Comparison of ENCODE assay signal across 23 cellular contexts in the genomic region with DNA sequence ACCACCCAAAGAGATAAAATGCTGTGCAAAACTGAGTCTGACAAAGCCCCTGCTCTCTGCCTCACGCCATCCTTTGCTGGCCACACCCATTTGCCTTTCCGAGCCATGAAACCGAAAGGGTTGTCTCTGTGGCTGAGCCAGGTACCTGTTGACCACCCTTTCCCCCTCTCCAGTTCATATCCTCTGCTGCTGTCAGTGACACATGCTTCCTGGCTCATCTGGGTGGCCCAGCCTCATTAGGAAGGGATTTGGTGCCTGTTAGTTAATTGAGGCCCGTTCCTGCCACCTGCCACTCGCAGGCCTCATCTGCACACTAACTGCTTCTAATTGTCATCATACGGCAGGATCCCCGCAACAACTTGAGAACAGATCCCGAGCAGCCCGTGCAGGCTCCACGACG.
DNase-seq lines count a peak whose midpoint lies in the region; ATAC-seq and TF ChIP-seq lines count a peak whose summit lies in the region.
"Had no signal": no experiment of that assay in that cellular context is flagged by ENCODE, and none has a peak within 500 bp of the region (broad histone marks: within the 10 kb centered on the region; RNA-seq: fewer than 3 reads in every experiment).

No MANE protein-coding gene starts in this region.

- H3K27me3 Mint-ChIP-seq in glutamatergic neuron (ENCODE audit: unreplicated experiment) = peaks cover 15% of the 10 kb centered on the region

- peak overlapping the region; percentile 6 for H3K4me3 Mint-ChIP-seq in glutamatergic neuron (ENCODE audit: unreplicated experiment)
- H3K4me3 Mint-ChIP-seq: B cell, H9, T-helper 17 cell had no signal

- no peak for ATAC-seq in left cardiac atrium
- ATAC-seq: A549, HepG2, K562, T-helper 17 cell had no signal

- TF ChIP-seq CTCF in GM12865 (IDR thresholded peaks at IDR 0.05; ENCODE audit: insufficient read depth, low read depth, low read length, missing control alignments) (no peak), glutamatergic neuron (IDR thresholded peaks at IDR 0.05; ENCODE audit: partially characterized antibody, unreplicated experiment) (no peak), stomach (IDR thresholded peaks at IDR 0.05) (no peak)

- no peak for TF ChIP-seq POLR2A in stomach (IDR thresholded peaks at IDR 0.05)

- no peaks in the 10 kb centered on the region for H3K36me3 Mint-ChIP-seq in glutamatergic neuron (ENCODE audit: unreplicated experiment)
- H3K36me3 Mint-ChIP-seq: CD14-positive monocyte had no signal

- peaks cover 0 to 4% (median 0%) of the 10 kb centered on the region in 4 donors for H3K4me1 ChIP-seq in stomach
- H3K4me1 ChIP-seq: A549 had no signal

- H3K9me3 ChIP-seq in stomach = no peaks in the 10 kb centered on the region
- H3K9me3 ChIP-seq: A549, MG63 had no signal

- no peak for TF ChIP-seq EP300 in stomach (IDR thresholded peaks at IDR 0.05)

- DNase-seq in GM12865 (ENCODE audit: low read depth) = peak; percentile 13
- peak; percentile 98 for DNase-seq in NCI-H1694 treated with DMSO at 0.1 percent for 48 hours (lab: John Stamatoyannopoulos, UW)
- peak; percentile 97 for DNase-seq in NCI-H82 (lab: John Stamatoyannopoulos, UW)
- peak; percentile 70 for DNase-seq in glutamatergic neuron
- no peak for DNase-seq in NCI-H2029 (lab: John Stamatoyannopoulos, UW)
- no peak for DNase-seq in stomach
- DNase-seq in DMS79 treated with DMSO at 0.1 percent for 48 hours (lab: John Stamatoyannopoulos, UW) = no peak
- no peak for DNase-seq in left cardiac atrium
- DNase-seq: H9, MG63, NCI-H1436 treated with DMSO at 0.1 percent for 48 hours, NCI-H2081 treated with DMSO at 0.1 percent for 48 hours, SHP77 treated with DMSO at 0.1 percent for 48 hours, SW 1271, T-helper 17 cell had no signal

- no peak overlapping the region for H3K4me3 ChIP-seq in GM12865 (ENCODE audit: low read depth, low read length)
- no peak overlapping the region for H3K4me3 ChIP-seq in stomach
- H3K4me3 ChIP-seq: A549, K562, MG63, SK-N-MC had no signal

- H3K27ac Mint-ChIP-seq in glutamatergic neuron (ENCODE audit: unreplicated experiment) = peak overlapping the region; percentile 88
- H3K27ac Mint-ChIP-seq: B cell, T-helper 17 cell had no signal

- H3K27me3 ChIP-seq in stomach = peaks cover 0 to 87% (median 2%) of the 10 kb centered on the region in 3 donors
- H3K27me3 ChIP-seq: MG63 had no signal

- no peaks in the 10 kb centered on the region for H3K36me3 ChIP-seq in stomach
- H3K36me3 ChIP-seq: MG63 had no signal

- WGBS in stomach, 5 donors = 53 to 72% (median 68%) methylated on average over 11 of the region's 11 CpGs

- no peak overlapping the region for H3K27ac ChIP-seq in stomach
- H3K27ac ChIP-seq: A549, HL-60, RWPE1, SK-N-MC had no signal

- intact Hi-C loops in stomach (cut with DNase I; ENCODE audit: low total_unique reads) = no loop called here
- intact Hi-C loops in left cardiac atrium (cut with DNase I) = no loop called here

- H3K9me3 Mint-ChIP-seq in glutamatergic neuron (ENCODE audit: unreplicated experiment) = peaks cover 21% of the 10 kb centered on the region
- H3K9me3 Mint-ChIP-seq: H9 had no signal

- H3K4me1 Mint-ChIP-seq in glutamatergic neuron (ENCODE audit: low read depth, unreplicated experiment) = peaks cover 55% of the 10 kb centered on the region

Comparison
In these comparisons a context has a peak if more than half of its experiments do, and no peak if none do; other contexts are left out.
1. DNase-seq: peak in GM12865 (single experiment), NCI-H1694 treated with DMSO at 0.1 percent for 48 hours (single experiment), NCI-H82 (single experiment) and glutamatergic neuron (single experiment); none in NCI-H2029 (single experiment), stomach (single experiment), DMS79 treated with DMSO at 0.1 percent for 48 hours (single experiment) and left cardiac atrium (single experiment).